18 cellular contexts compared by ENCODE assay signal in genomic region chrX:39721570-39722279, GRCh38.
A peak's percentile ranks its signal among the peaks of the same experiment; 100 is the strongest.
DNase-seq lines count a peak whose midpoint lies in the region; ATAC-seq and TF ChIP-seq lines count a peak whose summit lies in the region.
"Had no signal": no experiment of that assay in that cellular context is flagged by ENCODE, and none has a peak within 500 bp of the region (broad histone marks: within the 10 kb centered on the region; RNA-seq: fewer than 3 reads in every experiment).

No MANE protein-coding gene starts in this region.

- ATAC-seq in right cardiac atrium (peak; percentile 86 to 89), GM19351 (IDR thresholded peaks at IDR 0.05; ENCODE audit: unreplicated experiment) (no peak)
- ATAC-seq: effector memory CD8-positive, alpha-beta T cell had no signal

- 16% methylated on average over 12 of the region's 12 CpGs for WGBS in right cardiac atrium

- H3K27me3 ChIP-seq in MG63 (no peaks in the 10 kb centered on the region), right cardiac atrium (ENCODE audit: control insufficient read depth, insufficient read depth) (no peaks in the 10 kb centered on the region)
- H3K27me3 ChIP-seq: BLaER1 treated with 17β-estradiol and CSF1 and Interleukin-3, amounts not matched to agents 10 nM and 100 nM; cardiac muscle cell had no signal

- no peaks in the 10 kb centered on the region for H3K4me1 ChIP-seq in right cardiac atrium (ENCODE audit: control insufficient read depth, insufficient read depth, low read length)

- H3K4me3 ChIP-seq in MG63 (no peak overlapping the region), right cardiac atrium (ENCODE audit: low read length) (no peak overlapping the region)
- H3K4me3 ChIP-seq: BLaER1 treated with 17β-estradiol and CSF1 and Interleukin-3, amounts not matched to agents 10 nM and 100 nM; cardiac muscle cell; skin epidermis had no signal

- peak overlapping the region; percentile 27 for H3K27ac ChIP-seq in right cardiac atrium (ENCODE audit: low read length)
- H3K27ac ChIP-seq: BLaER1 treated with 17β-estradiol and CSF1 and Interleukin-3, amounts not matched to agents 10 nM and 100 nM; cardiac muscle cell; skin epidermis had no signal

- intact Hi-C loops in right cardiac atrium (cut with DNase I), result loop anchor here in 1 of 4 donors (10.0 kb wide), 1 partner anchor 93 kb away; no protein-coding TSS in a partner anchor

- no peaks in the 10 kb centered on the region for H3K36me3 ChIP-seq in MG63
- H3K36me3 ChIP-seq: BLaER1 treated with 17β-estradiol and CSF1 and Interleukin-3, amounts not matched to agents 10 nM and 100 nM; cardiac muscle cell had no signal

- H3K9me3 ChIP-seq in MG63, result no peaks in the 10 kb centered on the region
- H3K9me3 ChIP-seq in right cardiac atrium (ENCODE audit: control insufficient read depth, low read length), result no peaks in the 10 kb centered on the region
- H3K9me3 ChIP-seq: SK-N-SH had no signal

- no peak for TF ChIP-seq CTCF in GM20000 (IDR thresholded peaks at IDR 0.05; ENCODE audit: extremely low read depth, missing control alignments)

- DNase-seq in MG63 (peak; percentile 64), dedifferentiated amniotic fluid mesenchymal stem cell (ENCODE audit: extremely low spot score) (peak; percentile 32), right cardiac atrium (peak in 2 of 3 donors; percentile 29 to 77), stromal cell of bone marrow (ENCODE audit: low read depth) (peak; percentile 56), GM20000 (ENCODE audit: low spot score) (no peak)
- no peak for DNase-seq in activated CD4-positive, alpha-beta T cell treated with anti-CD3 and anti-CD28 coated beads for 4 hours
- DNase-seq: activated CD4-positive, alpha-beta T cell treated with anti-CD3 and anti-CD28 coated beads, Interleukin-2, amount 10 ng/mL, durations not matched to agents 7 days and 5 days; activated naive CD4-positive, alpha-beta T cell treated with anti-CD3 and anti-CD28 coated beads, Interleukin-2, amount 50 U/mL, for 16 hours; activated T-cell treated with anti-CD3 and anti-CD28 coated beads for 4 hours; DMS 273 treated with DMSO at 0.1 percent for 48 hours; effector memory CD8-positive, alpha-beta T cell; NCI-H2081; occipital lobe; SK-N-SH had no signal

Comparison
In these comparisons a context has a peak if more than half of its experiments do, and no peak if none do; other contexts are left out.
1. DNase-seq: peak in MG63 (single experiment), dedifferentiated amniotic fluid mesenchymal stem cell (single experiment), right cardiac atrium (2 of 3) and stromal cell of bone marrow (single experiment); none in GM20000 (single experiment) and activated CD4-positive, alpha-beta T cell treated with anti-CD3 and anti-CD28 coated beads for 4 hours (0 of 2).